In genomic region chr4:145097821-145098674, GRCh38 we compare ENCODE assay signal across 8 cellular contexts. TPM values are rescaled to one million over a fixed set of nuclear protein-coding genes. Genes with fewer than 3 reads are reported as not detected.
DNase-seq lines count a peak whose midpoint lies in the region; ATAC-seq, FAIRE-seq and TF ChIP-seq lines count a peak whose summit lies in the region.

Gene ABCE1 (plus strand): TSS chr4:145098311. CDS start chr4:145104413, 6,102 bp downstream.
Gene ANAPC10 (minus strand): TSS chr4:145098196. CDS start chr4:145096099, 2,097 bp downstream.

- 1% methylated on average over 36 of the region's 67 CpGs for WGBS in esophagus muscularis mucosa

- peak; percentile 81 for DNase-seq in DMS79 treated with DMSO at 0.1 percent for 48 hours (lab: John Stamatoyannopoulos, UW)
- DNase-seq in Karpas-422 = peak; percentile 100
- DNase-seq in RCC 7860 (ENCODE audit: low spot score) = peak; percentile 85
- DNase-seq in activated T-cell treated with anti-CD3 and anti-CD28 coated beads, Interleukin-2, amount 50 U/mL, for 72 hours = peak; percentile 96 to 98
- peak; percentile 98 for DNase-seq in esophagus muscularis mucosa (ENCODE audit: extremely low spot score)
- DNase-seq in myocyte (ENCODE audit: low read depth) = peak; percentile 99
- peak; percentile 89 to 97 for DNase-seq in stimulated activated CD8-positive, alpha-beta memory T cell treated with anti-CD3 and anti-CD28 coated beads, Interleukin-7, amount 100 ng/mL, for 48 hours (ENCODE audit: extremely low read depth in 1 of 2, low read depth in 1 of 2)

- peak within 1 kb of the TSS; percentile 99 for H3K27ac Mint-ChIP-seq in activated T-cell treated with anti-CD3 and anti-CD28 coated beads, Interleukin-2, amount 50 U/mL, for 72 hours

- H3K4me3 Mint-ChIP-seq in activated T-cell treated with anti-CD3 and anti-CD28 coated beads, Interleukin-2, amount 50 U/mL, for 72 hours = peak within 1 kb of the TSS; percentile 91 to 98

- TF ChIP-seq POLR2A in esophagus muscularis mucosa (IDR thresholded peaks at IDR 0.05; ENCODE audit: low read depth) = peak; percentile 25

- no peak for FAIRE-seq in RCC 7860 (lab: Jason Lieb, UNC)

- peaks cover 97% of the 10 kb centered on the region for H3K79me2 ChIP-seq in Karpas-422 (ENCODE audit: low read length)

- H3K4me1 Mint-ChIP-seq in activated T-cell treated with anti-CD3 and anti-CD28 coated beads, Interleukin-2, amount 50 U/mL, for 72 hours (ENCODE audit: low read depth) = peaks cover 5% of the 10 kb centered on the region

- peak; percentile 78 for ATAC-seq in GM21825 (IDR thresholded peaks at IDR 0.05; ENCODE audit: unreplicated experiment)
- peak; percentile 91 for ATAC-seq in activated T-cell treated with anti-CD3 and anti-CD28 coated beads, Interleukin-2, amount 50 U/mL, for 72 hours (replicated peaks in 1 of 2)

- H3K4me3 ChIP-seq in Karpas-422 (ENCODE audit: low read length) (peak within 1 kb of the TSS; percentile 85), esophagus muscularis mucosa (peak within 1 kb of the TSS; percentile 71 to 88 (median 82))

- H2AFZ ChIP-seq in Karpas-422 (ENCODE audit: low read length) = peak within 1 kb of the TSS; percentile 46; the same call in 1 of the 2 replicates

- H4K20me1 ChIP-seq in Karpas-422 (ENCODE audit: insufficient read depth, low read depth, low read length) = peaks cover 19% of the 10 kb centered on the region; the same call in 1 of the 2 replicates

- no peaks in the 10 kb centered on the region; the same call in 1 of the 2 replicates for H3K9me2 ChIP-seq in Karpas-422 (replicated peaks; ENCODE audit: insufficient read depth, low read length)

- no peaks in the 10 kb centered on the region for H3K9me3 Mint-ChIP-seq in activated T-cell treated with anti-CD3 and anti-CD28 coated beads, Interleukin-2, amount 50 U/mL, for 72 hours

- H3K9me3 ChIP-seq in Karpas-422 (ENCODE audit: low read length) (no peaks in the 10 kb centered on the region), esophagus muscularis mucosa (peaks cover 3 to 7% (median 7%) of the 10 kb centered on the region in 4 donors)

- no peaks in the 10 kb centered on the region for H3K27me3 ChIP-seq in Karpas-422 (ENCODE audit: low read length)
- H3K27me3 ChIP-seq in esophagus muscularis mucosa = no peaks in the 10 kb centered on the region

- intact Hi-C loops in esophagus muscularis mucosa (cut with DNase I) = loop anchor here (5.0 kb wide), 1 partner anchor 79 kb away; no protein-coding TSS in a partner anchor

- peak; percentile 1 to 28 (median 26) for TF ChIP-seq CTCF in esophagus muscularis mucosa (IDR thresholded peaks at IDR 0.05)

- H3K27me3 Mint-ChIP-seq in activated T-cell treated with anti-CD3 and anti-CD28 coated beads, Interleukin-2, amount 50 U/mL, for 72 hours (ENCODE audit: low read depth) = no peaks in the 10 kb centered on the region

- H3K36me3 ChIP-seq in Karpas-422 (ENCODE audit: insufficient read depth, low read length) (peaks cover 49% of the 10 kb centered on the region), esophagus muscularis mucosa (peaks cover 12 to 29% (median 19%) of the 10 kb centered on the region in 4 donors)

- H3K4me1 ChIP-seq in Karpas-422 (ENCODE audit: low read length) (peaks cover 44% of the 10 kb centered on the region), esophagus muscularis mucosa (peaks cover 26 to 58% (median 49%) of the 10 kb centered on the region in 4 donors)

- TF ChIP-seq EP300 in esophagus muscularis mucosa (IDR thresholded peaks at IDR 0.05) = no peak

- H3K27ac ChIP-seq in Karpas-422 (ENCODE audit: low read length) (peak within 1 kb of the TSS; percentile 72), esophagus muscularis mucosa (replicated peaks in 1 of 4) (peak within 1 kb of the TSS; percentile 90 to 92 (median 91))

- peak within 1 kb of the TSS; percentile 86 for H3K4me2 ChIP-seq in Karpas-422 (ENCODE audit: low read depth, low read length, poor library complexity, severe bottlenecking)

- peaks cover 15 to 30% of the 10 kb centered on the region in 2 donors for H3K36me3 Mint-ChIP-seq in activated T-cell treated with anti-CD3 and anti-CD28 coated beads, Interleukin-2, amount 50 U/mL, for 72 hours (ENCODE audit: insufficient read depth in 2 of 2)

- H3K9ac ChIP-seq in Karpas-422 (ENCODE audit: low read length) = peak within 1 kb of the TSS; percentile 85

RNA-seq across cellular contexts. Expression of gene ABCE1, which starts in this region (rescaled TPM):
- total RNA-seq in Karpas-422 (2014; rRNA removed; shearing (Covaris generic); ENCODE audit: low replicate concordance) = 117 and 237 TPM in 2 replicates
- total RNA-seq in activated T-cell treated with anti-CD3 and anti-CD28 coated beads, Interleukin-2, amount 50 U/mL, for 72 hours = 100 to 1,000 TPM in 1 of 2 donors, 10 to 100 TPM in 1; 85.0 to 118 TPM
- total RNA-seq in esophagus muscularis mucosa = 10 to 100 TPM; 35.7 to 78.4 (median 42.5) TPM
- 140 and 171 TPM in 2 replicates for total RNA-seq in myocyte
- polyA plus RNA-seq in myocyte (2012) = 33.3 TPM

RNA-seq across cellular contexts. Expression of gene ANAPC10, which starts in this region (rescaled TPM):
- total RNA-seq in Karpas-422 (2014; rRNA removed; shearing (Covaris generic); ENCODE audit: low replicate concordance) = 62.7 and 75.3 TPM in 2 replicates
- 10 to 100 TPM; 25.2 to 29.4 TPM for total RNA-seq in activated T-cell treated with anti-CD3 and anti-CD28 coated beads, Interleukin-2, amount 50 U/mL, for 72 hours
- total RNA-seq in esophagus muscularis mucosa (10 to 100 TPM; 17.8 to 32.0 (median 21.3) TPM), myocyte (20.3 and 26.6 TPM in 2 replicates)
- 13.4 TPM for polyA plus RNA-seq in myocyte (2012)

Comparison
In these comparisons a context has a peak if more than half of its experiments do, and no peak if none do; other contexts are left out.
1. Peak in every context shown above with its lines: DNase-seq, ATAC-seq, H3K4me3 ChIP-seq and H3K27ac ChIP-seq.